Comparison of ENCODE assay signal across 8 cellular contexts in the genomic region with DNA sequence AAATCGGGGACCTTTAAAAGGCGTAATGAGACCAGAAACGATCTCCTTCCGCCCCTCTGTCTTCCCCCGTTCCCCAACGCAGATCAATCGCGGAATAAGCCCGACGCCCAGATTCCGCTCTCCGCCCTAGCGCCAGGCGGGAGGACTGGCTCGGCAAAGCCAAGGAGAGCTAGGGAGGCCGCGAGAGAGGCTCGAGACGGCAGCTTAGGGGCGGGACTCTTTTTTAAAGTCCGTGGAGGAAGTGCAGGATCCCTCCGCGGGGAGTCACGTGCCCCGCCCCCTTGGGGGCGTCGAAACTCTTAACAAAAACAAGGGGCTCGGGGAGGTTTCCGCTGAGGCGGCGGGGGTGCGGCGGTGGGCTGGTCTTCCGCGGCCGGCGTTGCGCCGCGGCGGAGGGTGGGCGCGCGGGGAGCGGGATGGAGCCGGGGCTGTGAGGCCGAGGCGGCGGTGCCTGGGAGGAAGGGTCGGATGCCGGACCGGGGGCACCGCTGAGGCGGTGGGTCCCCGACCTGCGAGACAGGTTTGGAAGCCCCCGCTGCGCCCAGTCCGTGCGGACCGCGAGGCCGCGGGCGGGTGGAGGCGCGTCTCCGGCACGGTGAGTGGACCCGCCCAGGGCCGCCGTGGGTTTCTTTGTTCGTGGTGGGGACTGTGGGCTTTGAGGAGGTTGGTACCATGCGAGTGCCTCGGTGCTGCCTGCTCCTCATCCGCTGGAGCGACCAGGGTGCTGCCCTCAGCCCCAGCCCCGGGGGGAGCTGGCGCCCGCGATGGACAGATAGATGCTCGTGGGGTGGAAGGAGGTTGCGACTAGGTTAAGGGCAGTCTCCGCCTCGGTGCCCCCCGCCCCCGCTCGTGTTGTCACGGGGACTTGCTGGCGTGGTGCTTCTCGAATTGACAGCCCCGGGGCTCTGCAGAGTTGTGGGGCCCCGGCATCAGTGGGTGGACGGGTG. TPM values are rescaled to one million over a fixed set of nuclear protein-coding genes. Genes with fewer than 3 reads are reported as not detected.
A peak's percentile ranks its signal among the peaks of the same experiment; 100 is the strongest.
DNase-seq lines count a peak whose midpoint lies in the region; ATAC-seq and TF ChIP-seq lines count a peak whose summit lies in the region.

A gene with protein sequence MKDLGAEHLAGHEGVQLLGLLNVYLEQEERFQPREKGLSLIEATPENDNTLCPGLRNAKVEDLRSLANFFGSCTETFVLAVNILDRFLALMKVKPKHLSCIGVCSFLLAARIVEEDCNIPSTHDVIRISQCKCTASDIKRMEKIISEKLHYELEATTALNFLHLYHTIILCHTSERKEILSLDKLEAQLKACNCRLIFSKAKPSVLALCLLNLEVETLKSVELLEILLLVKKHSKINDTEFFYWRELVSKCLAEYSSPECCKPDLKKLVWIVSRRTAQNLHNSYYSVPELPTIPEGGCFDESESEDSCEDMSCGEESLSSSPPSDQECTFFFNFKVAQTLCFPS (plus strand): TSS at position 296 of the 947 bp plus-strand sequence. CDS start 1,326 bp downstream, outside the sequence.

- no peaks in the 10 kb centered on the region for H3K9me3 ChIP-seq in OCI-LY1 (ENCODE audit: low read length)
- H3K9me3 ChIP-seq in esophagus (ENCODE audit: control insufficient read depth in 2 of 2, insufficient read depth in 1 of 2, low read depth in 1 of 2, low read length in 1 of 2): no peaks in the 10 kb centered on the region

- peak within 1 kb of the TSS; percentile 96 for H3K9ac ChIP-seq in OCI-LY1 (ENCODE audit: low read length)

- H3K36me3 ChIP-seq in OCI-LY1 (ENCODE audit: insufficient read depth, low read length) (peaks cover 47% of the 10 kb centered on the region), esophagus (ENCODE audit: control insufficient read depth in 2 of 2, insufficient read depth in 2 of 2, low read length in 1 of 2) (peaks cover 0 to 3% of the 10 kb centered on the region in 2 donors)

- no peaks in the 10 kb centered on the region for H3K27me3 Mint-ChIP-seq in naive B cell

- DNase-seq in C1 segment of cervical spinal cord (lab: John Stamatoyannopoulos, UW) (peak; percentile 73 to 97 (median 94)), HPDE6-E6E7 (ENCODE audit: extremely low spot score) (peak; percentile 42), naive B cell (peak; percentile 94)
- DNase-seq in activated T-cell treated with anti-CD3 and anti-CD28 coated beads, Interleukin-2, amount 50 U/mL, for 1 hour: peak; percentile 93
- peak; percentile 58 to 65 for DNase-seq in stimulated activated CD8-positive, alpha-beta memory T cell treated with anti-CD3 and anti-CD28 coated beads, Interleukin-7, amount 100 ng/mL, for 48 hours (ENCODE audit: extremely low read depth in 1 of 2, low read depth in 1 of 2)

- ATAC-seq in GM19455 (IDR thresholded peaks at IDR 0.05; ENCODE audit: unreplicated experiment) (peak; percentile 25), naive B cell (ENCODE audit: low read depth in 2 of 2) (peak; percentile 27 to 39)

- H4K20me1 ChIP-seq in OCI-LY1 (ENCODE audit: insufficient read depth, low read length): no peaks in the 10 kb centered on the region

- peak within 1 kb of the TSS; percentile 91 for H3K4me3 ChIP-seq in OCI-LY1 (ENCODE audit: low read depth, low read length, poor library complexity, severe bottlenecking)
- peak within 1 kb of the TSS; percentile 83 to 99 for H3K4me3 ChIP-seq in esophagus (ENCODE audit: low read depth in 1 of 2, low read length in 2 of 2)

- no peak within 1 kb of the TSS for H2AFZ ChIP-seq in OCI-LY1 (ENCODE audit: low read length)

- H3K27ac Mint-ChIP-seq in naive B cell: peak within 1 kb of the TSS; percentile 97 to 100 (median 99)

- peaks cover 45 to 65% (median 65%) of the 10 kb centered on the region in 3 donors for H3K4me1 Mint-ChIP-seq in naive B cell

- H3F3A ChIP-seq in OCI-LY1 (ENCODE audit: insufficient read depth, low read length): peaks cover 10% of the 10 kb centered on the region

- H3K27ac ChIP-seq in OCI-LY1 (ENCODE audit: low read depth, low read length, poor library complexity, severe bottlenecking) (peak within 1 kb of the TSS; percentile 100), esophagus (ENCODE audit: low read depth in 2 of 2, low read length in 1 of 2) (peak within 1 kb of the TSS; percentile 91 to 97)

- peak within 1 kb of the TSS; percentile 93 to 100 (median 99) for H3K4me3 Mint-ChIP-seq in naive B cell

- H3K27me3 ChIP-seq in OCI-LY1 (ENCODE audit: insufficient read depth, low read length) (no peaks in the 10 kb centered on the region), esophagus (ENCODE audit: control insufficient read depth in 1 of 2, insufficient read depth in 2 of 2, low read length in 2 of 2) (no peaks in the 10 kb centered on the region)

- H3K4me1 ChIP-seq in OCI-LY1 (ENCODE audit: insufficient read depth, low read length, severe bottlenecking) (peaks cover 65% of the 10 kb centered on the region), esophagus (ENCODE audit: control insufficient read depth in 2 of 2, insufficient read depth in 2 of 2, low read length in 1 of 2) (peaks cover 0 to 2% of the 10 kb centered on the region in 2 donors)

- no peaks in the 10 kb centered on the region for H3K9me2 ChIP-seq in OCI-LY1 (ENCODE audit: low read depth, low read length)

- peaks cover 32% of the 10 kb centered on the region for H3K79me2 ChIP-seq in OCI-LY1 (ENCODE audit: insufficient read depth, low read length)

- H3K9me3 Mint-ChIP-seq in naive B cell: peaks cover 0 to 5% (median 0%) of the 10 kb centered on the region in 7 donors

- TF ChIP-seq CTCF in OCI-LY1 (IDR thresholded peaks at IDR 0.05; ENCODE audit: low read length): no peak

- 0% methylated on average over 88 to 94 of the region's 94 CpGs for WGBS in esophagus, 2 donors

- H3K36me3 Mint-ChIP-seq in naive B cell: peaks cover 6 to 9% of the 10 kb centered on the region in 2 donors

- H3K4me2 ChIP-seq in OCI-LY1 (ENCODE audit: low read length): peak within 1 kb of the TSS; percentile 86

RNA-seq across cellular contexts. Expression of the gene that starts here (rescaled TPM):
- polyA plus RNA-seq in esophagus (100 to 1,000 TPM in 1 of 2 donors, 10 to 100 TPM in 1; 64.9 to 134 TPM), naive B cell (ENCODE audit: low read depth in 6 of 6) (100 to 1,000 TPM in 1 of 6 donors, 10 to 100 TPM in 5; 74.5 to 104 (median 88.2) TPM)

Comparison
In these comparisons a context has a peak if more than half of its experiments do, and no peak if none do; other contexts are left out.
1. Peak in every context shown above with its lines: DNase-seq, ATAC-seq, H3K4me3 ChIP-seq and H3K27ac ChIP-seq.
2. DNase-seq: peak in every context shown above with its lines; median percentile 94 in C1 segment of cervical spinal cord; 94 in naive B cell; 93 in activated T-cell treated with anti-CD3 and anti-CD28 coated beads, Interleukin-2, amount 50 U/mL, for 1 hour; 62 in stimulated activated CD8-positive, alpha-beta memory T cell treated with anti-CD3 and anti-CD28 coated beads, Interleukin-7, amount 100 ng/mL, for 48 hours; 42 in HPDE6-E6E7.